ENCODE assay signal across 10 cellular contexts in the genomic region with DNA sequence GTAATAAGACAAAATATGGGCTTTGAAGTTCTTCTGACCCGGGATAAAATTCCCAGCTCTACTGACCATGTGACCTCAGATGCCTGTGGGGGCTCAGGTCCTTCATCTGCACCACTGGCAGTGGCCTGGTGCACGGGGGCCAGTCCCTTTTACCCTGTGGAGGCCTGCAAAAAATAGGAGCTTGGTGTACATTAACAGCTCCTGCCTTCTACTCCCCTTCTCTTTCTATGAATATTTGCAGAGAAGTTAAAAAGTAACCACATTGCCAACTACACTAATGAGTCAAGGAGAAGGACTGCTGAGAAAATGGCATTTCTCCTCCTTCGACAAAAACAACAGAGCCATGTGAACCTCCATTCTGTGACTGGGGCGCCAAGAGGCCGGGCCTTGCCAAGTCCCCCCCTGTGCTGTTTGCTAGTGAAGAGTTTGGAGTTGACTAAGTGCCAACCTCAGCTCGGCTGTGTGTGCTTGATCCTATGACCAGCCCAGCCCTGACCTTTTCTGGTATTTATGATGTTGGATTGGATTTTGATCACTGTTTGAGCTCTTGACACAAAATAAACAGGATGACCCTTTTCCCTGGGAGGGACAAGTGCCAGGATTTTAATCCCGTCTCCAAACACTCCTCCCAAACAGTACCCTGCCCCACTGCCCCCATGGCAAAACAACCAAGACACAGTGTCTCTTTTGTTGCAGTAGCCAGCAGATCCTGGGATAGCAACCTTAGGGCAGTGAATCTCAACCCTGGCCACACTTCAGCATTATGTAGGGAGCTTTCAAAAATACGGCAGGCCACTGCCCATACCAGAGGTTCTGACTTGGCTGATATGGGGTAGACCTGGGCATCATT.
DNase-seq lines count a peak whose midpoint lies in the region; ATAC-seq and TF ChIP-seq lines count a peak whose summit lies in the region.
"Had no signal": no experiment of that assay in that cellular context is flagged by ENCODE, and none has a peak within 500 bp of the region (broad histone marks: within the 10 kb centered on the region; RNA-seq: fewer than 3 reads in every experiment).

No MANE protein-coding gene starts in this region.

- no peaks in the 10 kb centered on the region for H3K9me3 ChIP-seq in Caco-2
- H3K9me3 ChIP-seq: spleen had no signal

- H3K4me3 ChIP-seq in Caco-2 (ENCODE audit: low read depth, low read length), result no peak overlapping the region
- H3K4me3 ChIP-seq: spleen had no signal

- POLR2A ChIA-PET in Caco-2 (lab: Charles Lee), result interaction anchor here (0.5 to 0.6 kb wide), 3 partner anchors 15 to 28 kb away, joined by 3 read pairs; no protein-coding TSS in a partner anchor

- TSS peak; percentile 71 for BruUV-seq in Caco-2 (replicated peaks; lab: Mats Ljungman, UMichigan)

- H3K27me3 Mint-ChIP-seq in Caco-2 (ENCODE audit: insufficient read depth, unreplicated experiment), result no peaks in the 10 kb centered on the region

- H3K9me3 Mint-ChIP-seq in Caco-2 (ENCODE audit: unreplicated experiment), result no peaks in the 10 kb centered on the region

- peaks cover 56% of the 10 kb centered on the region for H3K4me1 ChIP-seq in Caco-2

- peaks cover 28% of the 10 kb centered on the region for H3K4me1 Mint-ChIP-seq in Caco-2 (ENCODE audit: low read depth, unreplicated experiment)

- DNase-seq in Caco-2, result peak; percentile 76 to 88
- DNase-seq in SHP77 (lab: John Stamatoyannopoulos, UW), result peak; percentile 11
- peak; percentile 76 for DNase-seq in left ventricle myocardium superior
- peak; percentile 47 for DNase-seq in putamen (ENCODE audit: low spot score)
- no peak for DNase-seq in MV-4-11 (lab: John Stamatoyannopoulos, UW)
- no peak for DNase-seq in COR-L47 (lab: John Stamatoyannopoulos, UW)
- DNase-seq: NCI-H226, spleen had no signal

- H3K36me3 ChIP-seq in Caco-2 (ENCODE audit: control insufficient read depth, insufficient read depth, low read length), result no peaks in the 10 kb centered on the region
- H3K36me3 ChIP-seq: spleen had no signal

- peak overlapping the region; percentile 92 for H3K27ac Mint-ChIP-seq in Caco-2 (ENCODE audit: unreplicated experiment)

- ATAC-seq in left ventricle myocardium superior, result peak; percentile 64
- ATAC-seq in GM19455 (IDR thresholded peaks at IDR 0.05; ENCODE audit: unreplicated experiment), result no peak
- ATAC-seq in GM18907 (IDR thresholded peaks at IDR 0.05; ENCODE audit: unreplicated experiment), result no peak

- H3K27me3 ChIP-seq in Caco-2 (replicated peaks; ENCODE audit: control insufficient read depth, insufficient read depth, low read length), result no peaks in the 10 kb centered on the region
- H3K27me3 ChIP-seq: spleen had no signal

- CTCF ChIA-PET in Caco-2 (lab: Charles Lee), result interaction anchor here (0.6 to 2.1 kb wide), 8 partner anchors 10 to 197 kb away, joined by 3 to 13 read pairs (median 4); no protein-coding TSS in a partner anchor

- intact Hi-C loops in Caco-2 (cut with micrococcal nuclease; ENCODE audit: unreplicated experiment), result loop anchor here (1.0 kb wide), 3 partner anchors 33 to 64 kb away; no protein-coding TSS in a partner anchor
- intact Hi-C loops in left ventricle myocardium superior (cut with micrococcal nuclease), result loop anchor here (5.0 kb wide), 1 partner anchor 487 kb away; no protein-coding TSS in a partner anchor

- no peak for TF ChIP-seq CTCF in Caco-2 (IDR thresholded peaks at IDR 0.05; ENCODE audit: insufficient read depth in 1 of 2, low read depth in 1 of 2, low read length in 1 of 2, severe bottlenecking in 1 of 2, unreplicated experiment in 1 of 2)

- peak overlapping the region; percentile 64 for H3K4me3 Mint-ChIP-seq in Caco-2 (ENCODE audit: unreplicated experiment)

- H3K36me3 Mint-ChIP-seq in Caco-2 (ENCODE audit: insufficient read depth, unreplicated experiment), result no peaks in the 10 kb centered on the region

Comparison
In these comparisons a context has a peak if more than half of its experiments do, and no peak if none do; other contexts are left out.
1. DNase-seq: peak in Caco-2 (2 of 2), SHP77 (2 of 2), left ventricle myocardium superior (single experiment) and putamen (single experiment); none in MV-4-11 (single experiment) and COR-L47 (single experiment).